20 cellular contexts compared by ENCODE assay signal in the genomic region with DNA sequence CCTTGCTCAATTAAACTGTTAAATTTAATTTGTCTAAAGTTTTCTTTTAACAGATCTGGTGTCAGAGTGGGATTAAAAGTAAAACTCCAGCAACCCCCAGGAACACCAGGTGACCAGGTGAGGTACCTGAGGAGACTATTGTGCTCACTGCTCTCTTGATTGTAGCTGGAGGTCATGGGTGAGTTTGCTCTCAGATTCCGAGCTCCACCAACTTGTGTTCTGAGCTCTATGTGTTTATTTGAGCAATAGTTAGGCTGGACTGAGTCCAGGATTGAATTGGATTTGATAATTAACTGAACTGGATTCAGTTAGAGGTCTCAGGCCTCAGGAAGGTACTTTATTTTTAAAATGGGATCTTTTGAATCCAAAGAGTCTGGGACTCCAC. TPM values are rescaled to one million over a fixed set of nuclear protein-coding genes. Genes with fewer than 3 reads are reported as not detected.
A peak's percentile ranks its signal among the peaks of the same experiment; 100 is the strongest.
DNase-seq lines count a peak whose midpoint lies in the region; ATAC-seq and TF ChIP-seq lines count a peak whose summit lies in the region.
"Had no signal": no experiment of that assay in that cellular context is flagged by ENCODE, and none has a peak within 500 bp of the region (broad histone marks: within the 10 kb centered on the region; RNA-seq: fewer than 3 reads in every experiment).

No MANE protein-coding gene starts in this region.

- no peak overlapping the region for H2AK5ac ChIP-seq in mesendoderm (ENCODE audit: low read length)

- H3K23ac ChIP-seq in mesendoderm (ENCODE audit: low read length): no peak overlapping the region

- no peaks in the 10 kb centered on the region for H3K27me3 ChIP-seq in mesendoderm (ENCODE audit: insufficient read depth, low read length, poor library complexity)
- peaks cover 3% of the 10 kb centered on the region for H3K27me3 ChIP-seq in mammary epithelial cell (ENCODE audit: insufficient read depth, low read length)

- DNase-seq in COR-L47 (lab: John Stamatoyannopoulos, UW): peak; percentile 89
- DNase-seq in NCI-H1105 treated with DMSO at 0.1 percent for 48 hours (lab: John Stamatoyannopoulos, UW): peak; percentile 35
- no peak for DNase-seq in mesendoderm
- no peak for DNase-seq in mammary epithelial cell
- DNase-seq in NOMO-1 (lab: John Stamatoyannopoulos, UW; ENCODE audit: unreplicated experiment in 2 of 2): no peak
- DNase-seq: C1 segment of cervical spinal cord, DMS53, GOT3, HFFc6, NCI-H1694 treated with DMSO at 0.1 percent for 48 hours, NCI-H446, SIG-M5 had no signal

- H2AFZ ChIP-seq in mammary epithelial cell (ENCODE audit: low read depth, low read length): no peak overlapping the region

- H3K79me2 ChIP-seq in mesendoderm (ENCODE audit: control insufficient read depth, insufficient read depth, low read length) (peaks cover 9% of the 10 kb centered on the region), mammary epithelial cell (ENCODE audit: insufficient read depth, low read length) (no peaks in the 10 kb centered on the region)

- no peak overlapping the region for H4K5ac ChIP-seq in mesendoderm (ENCODE audit: low read length)

- H3K4me1 ChIP-seq in mesendoderm (ENCODE audit: control insufficient read depth, low read depth, low read length): peaks cover 10% of the 10 kb centered on the region
- no peaks in the 10 kb centered on the region for H3K4me1 ChIP-seq in mammary epithelial cell (ENCODE audit: insufficient read depth, low read length)

- H3K4me2 ChIP-seq in mesendoderm (ENCODE audit: low read length) (no peak overlapping the region), mammary epithelial cell (ENCODE audit: insufficient read depth, low read depth, low read length) (no peak overlapping the region)

- H4K20me1 ChIP-seq in mammary epithelial cell (ENCODE audit: insufficient read depth, low read length): no peaks in the 10 kb centered on the region

- CTCF ChIA-PET in mammary epithelial cell (lab: Charles Lee; ENCODE audit: low non-redundant PET): no interaction called here

- intact Hi-C loops in mammary epithelial cell (cut with micrococcal nuclease): no loop called here

- ATAC-seq in HG03469 (IDR thresholded peaks at IDR 0.05; ENCODE audit: unreplicated experiment): no peak
- no peak for ATAC-seq in GM21367 (IDR thresholded peaks at IDR 0.05; ENCODE audit: unreplicated experiment)

- H3K27ac ChIP-seq in VCaP: peak overlapping the region; percentile 47
- peak overlapping the region; percentile 17 for H3K27ac ChIP-seq in mesendoderm (ENCODE audit: low read depth, low read length)
- no peak overlapping the region for H3K27ac ChIP-seq in mammary epithelial cell (ENCODE audit: insufficient read depth, low read depth, low read length)

- no peak overlapping the region for H2BK120ac ChIP-seq in mesendoderm (ENCODE audit: low read depth, low read length)

- H3K18ac ChIP-seq in mesendoderm (ENCODE audit: low read length): no peak overlapping the region

- H2BK15ac ChIP-seq in mesendoderm (replicated peaks; ENCODE audit: low read depth): no peak overlapping the region

- no peak for TF ChIP-seq CTCF in VCaP (conservative IDR thresholded peaks at IDR 0.05)
- TF ChIP-seq CTCF in mammary epithelial cell (conservative IDR thresholded peaks at IDR 0.05 in 1 of 2, IDR thresholded peaks at IDR 0.05 in 1 of 2; ENCODE audit: extremely low read depth in 1 of 2, insufficient read depth in 1 of 2, low read depth in 1 of 2, low read length in 2 of 2): no peak

- no CpG with 5 or more reads among the region's 1 CpG for WGBS in mesendoderm (ENCODE audit: extremely low coverage, insufficient coverage, low lambda C conversion rate)
- 100% methylated on average over 1 of the region's 1 CpG for WGBS in mammary epithelial cell (ENCODE audit: low coverage, missing lambda C conversion rate)

- H3K79me1 ChIP-seq in mesendoderm (ENCODE audit: low read length): peaks cover 1% of the 10 kb centered on the region

- H3K9me3 ChIP-seq in mammary epithelial cell (replicated peaks; ENCODE audit: insufficient read depth, low read length): no peaks in the 10 kb centered on the region

- no peak overlapping the region for H3K4me3 ChIP-seq in mesendoderm (ENCODE audit: low read length)
- H3K4me3 ChIP-seq in mammary epithelial cell (replicated peaks in 1 of 3; ENCODE audit: insufficient read depth in 1 of 3, low read depth in 2 of 3, low read length in 3 of 3): no peak overlapping the region

- no peak overlapping the region for H3K56ac ChIP-seq in mesendoderm (ENCODE audit: low read length)

- BruUV-seq in mammary epithelial cell (replicated peaks; lab: Mats Ljungman, UMichigan): no TSS peak

- dilution Hi-C loops in mammary epithelial cell (cut with HindIII; ENCODE audit: low sequenced_read_pairs): loop anchor here (25.0 kb wide), 1 partner anchor 277 kb away; no protein-coding TSS in a partner anchor

- no peak overlapping the region for H2BK5ac ChIP-seq in mesendoderm (ENCODE audit: low read length)

- no peak overlapping the region for H3K4ac ChIP-seq in mesendoderm (ENCODE audit: low read depth, low read length)

- H3K36me3 ChIP-seq in mesendoderm (ENCODE audit: control insufficient read depth, insufficient read depth, low read length) (no peaks in the 10 kb centered on the region), mammary epithelial cell (ENCODE audit: insufficient read depth, low read length) (no peaks in the 10 kb centered on the region)

- in situ Hi-C loops in mammary epithelial cell (cut with MboI; ENCODE audit: low sequenced_read_pairs in 2 of 2): loop anchor here in 1 of 2 donors (25.0 kb wide), 1 partner anchor 252 kb away; no protein-coding TSS in a partner anchor

- no peak overlapping the region for H4K8ac ChIP-seq in mesendoderm (ENCODE audit: low read depth, low read length)

- no peak overlapping the region for H3K9ac ChIP-seq in mesendoderm (ENCODE audit: low read length)
- no peak overlapping the region for H3K9ac ChIP-seq in mammary epithelial cell (ENCODE audit: insufficient read depth, low read length)

RNA-seq across cellular contexts. Expression of gene SCGB3A2, which starts 17.9 kb away (rescaled TPM):
- polyA plus RNA-seq in mesendoderm (2013, experiment 1 of 2): 98.9 TPM
- polyA plus RNA-seq in mesendoderm (2013, experiment 2 of 2): 96.1 TPM
- not detected for total RNA-seq in mammary epithelial cell
- not detected for polyA plus RNA-seq in mammary epithelial cell
- not detected for polyA minus RNA-seq in mammary epithelial cell
- total RNA-seq: A172, HFFc6, LHCN-M2, OCI-LY7, RPMI7951 had no signal
- polyA plus RNA-seq: IgD-negative memory B cell had no signal

RNA-seq across cellular contexts. Expression of gene SPINK1, which starts 29.2 kb away (rescaled TPM):
- 1.2 TPM for polyA plus RNA-seq in mesendoderm (2013, experiment 1 of 2)
- 3.0 TPM for polyA plus RNA-seq in mesendoderm (2013, experiment 2 of 2)
- not detected for total RNA-seq in mammary epithelial cell
- not detected for polyA plus RNA-seq in mammary epithelial cell
- polyA minus RNA-seq in mammary epithelial cell: not detected
- total RNA-seq: HFFc6, LHCN-M2, OCI-LY7, RPMI7951 had no signal
- polyA plus RNA-seq: IgD-negative memory B cell had no signal

RNA-seq across cellular contexts. Expression of gene C5orf46, which starts 45.7 kb away (rescaled TPM):
- not detected for polyA plus RNA-seq in mesendoderm (2013, experiment 1 of 2)
- polyA plus RNA-seq in mesendoderm (2013, experiment 2 of 2): not detected
- 10 to 100 TPM in 1 of 2 donors, 1 to 10 TPM in 1; 1.0 to 17.8 TPM for total RNA-seq in mammary epithelial cell
- polyA plus RNA-seq in mammary epithelial cell: 3.0 TPM
- polyA minus RNA-seq in mammary epithelial cell: not detected
- total RNA-seq: A172, HFFc6, LHCN-M2, OCI-LY7 had no signal
- polyA plus RNA-seq: IgD-negative memory B cell had no signal

Comparison
In these comparisons a context has a peak if more than half of its experiments do, and no peak if none do; other contexts are left out.
1. DNase-seq: peak in COR-L47 (single experiment) and NCI-H1105 treated with DMSO at 0.1 percent for 48 hours (single experiment); none in mesendoderm (single experiment), mammary epithelial cell (single experiment) and NOMO-1 (0 of 2).